ENCODE assay signal across 27 cellular contexts in genomic region chr3:64160000-64160690, GRCh38.
"Had no signal": no experiment of that assay in that cellular context is flagged by ENCODE, and none has a peak within 500 bp of the region (broad histone marks: within the 10 kb centered on the region; RNA-seq: fewer than 3 reads in every experiment).

No MANE protein-coding gene starts in this region.

- H3K27me3 ChIP-seq: ascending aorta, gastroesophageal sphincter, ovary had no signal

- H3K36me3 ChIP-seq: ovary, prostate gland had no signal

- H3K4me3 ChIP-seq: ascending aorta, gastroesophageal sphincter, lower lobe of right lung, ovary, prostate gland, skin epidermis had no signal

- FAIRE-seq: keratinocyte had no signal

- H3K9me3 ChIP-seq: ascending aorta, gastroesophageal sphincter, lower lobe of right lung, ovary, prostate gland had no signal

- ATAC-seq: activated CD4-positive, CD25-positive, alpha-beta regulatory T cell treated with anti-CD3 and anti-CD28 coated beads, Interleukin-2, amount 50 U/mL, for 24 hours; effector memory CD8-positive, alpha-beta T cell; gastroesophageal sphincter; left lobe of liver; lower lobe of right lung; sciatic nerve; T-helper 17 cell had no signal

- DNase-seq: activated CD4-positive, alpha-beta T cell treated with anti-CD3 and anti-CD28 coated beads for 48 hours; activated CD4-positive, alpha-beta T cell treated with anti-CD3 and anti-CD28 coated beads, Interleukin-2, amount 50 U/mL, for 48 hours; activated CD8-positive, alpha-beta memory T cell treated with anti-CD3 and anti-CD28 coated beads for 24 hours; activated effector memory CD4-positive, alpha-beta T cell treated with Interleukin-2 at 50 U/mL for 16 hours; activated naive CD4-positive, alpha-beta T cell treated with anti-CD3 and anti-CD28 coated beads, Interleukin-2, amount 10 ng/mL, durations not matched to agents 7 days and 5 days; activated naive CD8-positive, alpha-beta T cell treated with anti-CD3 and anti-CD28 coated beads, Interleukin-2, amount 10 ng/mL, durations not matched to agents 7 days and 5 days; cortex of kidney; effector memory CD8-positive, alpha-beta T cell; hippocampal formation; lower lobe of right lung; mesendoderm; naive B cell; ovary; retina; stimulated activated CD4-positive, alpha-beta T cell treated with anti-CD3 and anti-CD28 coated beads, Interleukin-12 subunit alpha, Interleukin-12 subunit beta, amount 100 ng/mL, for 4 hours; stimulated activated CD4-positive, alpha-beta T cell treated with anti-CD3 and anti-CD28 coated beads, Interleukin-4, amount 100 ng/mL, for 1 hour; T-helper 17 cell; T1000; WERI-Rb-1 had no signal

- H3K27ac ChIP-seq: ascending aorta, lower lobe of right lung, ovary, WERI-Rb-1 had no signal
